In the genomic region with DNA sequence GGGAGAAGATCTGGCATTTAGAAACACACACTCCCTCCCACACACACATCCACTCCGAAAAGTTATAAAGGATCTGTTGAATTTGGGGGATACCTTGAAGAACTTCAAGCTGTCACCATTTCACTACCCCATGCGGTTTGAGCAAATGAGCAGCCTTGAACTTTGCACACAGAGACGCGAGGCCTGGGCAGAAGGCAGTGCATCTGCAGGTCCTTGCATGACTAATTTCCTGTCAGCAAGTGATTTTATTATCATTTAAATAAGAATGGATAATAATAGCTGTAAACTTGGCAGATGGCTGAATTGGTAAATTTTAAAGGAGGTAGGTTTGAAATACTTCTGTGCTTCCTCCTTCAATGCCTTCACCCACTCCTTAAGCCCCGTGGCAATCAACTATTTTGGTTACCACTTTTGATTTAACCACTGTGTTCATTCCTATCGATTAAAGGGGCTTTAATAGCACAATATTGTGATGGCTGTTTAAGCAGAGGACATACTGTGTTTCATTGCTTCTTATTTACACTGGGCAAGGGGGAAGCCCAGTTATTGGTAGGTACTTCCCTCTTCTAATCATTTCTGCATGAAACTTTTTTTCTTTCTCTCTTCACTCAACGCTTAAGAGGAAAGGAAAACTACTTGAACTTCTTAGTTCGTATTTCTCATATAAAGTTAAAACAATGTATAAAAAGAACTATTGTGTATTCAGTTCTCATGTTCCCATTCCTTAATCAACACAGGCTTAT, we compare ENCODE assay signal across 18 cellular contexts.
DNase-seq lines count a peak whose midpoint lies in the region; ATAC-seq, FAIRE-seq and TF ChIP-seq lines count a peak whose summit lies in the region.
"Had no signal": no experiment of that assay in that cellular context is flagged by ENCODE, and none has a peak within 500 bp of the region (broad histone marks: within the 10 kb centered on the region; RNA-seq: fewer than 3 reads in every experiment).

No MANE protein-coding gene starts in this region.

- no peaks in the 10 kb centered on the region for H3K27me3 ChIP-seq in H1 (replicated peaks in 1 of 4; ENCODE audit: control insufficient read depth in 3 of 4, extremely low read depth in 1 of 4, insufficient read depth in 3 of 4, low read length in 3 of 4)
- no peaks in the 10 kb centered on the region for H3K27me3 ChIP-seq in mesendoderm (ENCODE audit: insufficient read depth, low read length, poor library complexity)
- no peaks in the 10 kb centered on the region for H3K27me3 ChIP-seq in stomach
- H3K27me3 ChIP-seq: BLaER1, cardiac muscle cell, suprapubic skin had no signal

- H4K8ac ChIP-seq in H1 (ENCODE audit: extremely low read depth, insufficient read depth, low read length): no peak overlapping the region
- no peak overlapping the region for H4K8ac ChIP-seq in mesendoderm (ENCODE audit: low read depth, low read length)

- no peak overlapping the region for H3K14ac ChIP-seq in H1 (ENCODE audit: insufficient read length)

- H2AFZ ChIP-seq in OCI-LY7 (ENCODE audit: low read length) (no peak overlapping the region), H1 (ENCODE audit: low read length) (no peak overlapping the region)

- peak overlapping the region; percentile 36; the same call in 1 of the 2 replicates for H3K4me2 ChIP-seq in OCI-LY7 (ENCODE audit: low read length)
- peak overlapping the region; percentile 39 to 45 for H3K4me2 ChIP-seq in H1 (ENCODE audit: insufficient read depth in 1 of 2, low read depth in 2 of 2, low read length in 2 of 2)
- no peak overlapping the region for H3K4me2 ChIP-seq in mesendoderm (ENCODE audit: low read length)
- H3K4me2 ChIP-seq: BLaER1 had no signal

- no peaks in the 10 kb centered on the region for H3K27me3 Mint-ChIP-seq in activated CD4-positive, alpha-beta memory T cell treated with anti-CD3 and anti-CD28 coated beads for 36 hours
- H3K27me3 Mint-ChIP-seq in MCF 10A (ENCODE audit: insufficient read depth, unreplicated experiment): peaks cover 98% of the 10 kb centered on the region
- H3K27me3 Mint-ChIP-seq: effector memory CD8-positive, alpha-beta T cell had no signal

- H3K79me2 ChIP-seq in OCI-LY7 (ENCODE audit: insufficient read depth, low read depth, low read length) (no peaks in the 10 kb centered on the region), H1 (ENCODE audit: control insufficient read depth in 1 of 2, insufficient read depth in 2 of 2, low read length in 2 of 2) (no peaks in the 10 kb centered on the region), mesendoderm (ENCODE audit: control insufficient read depth, insufficient read depth, low read length) (no peaks in the 10 kb centered on the region)

- H3K23ac ChIP-seq in H1 (ENCODE audit: insufficient read length): no peak overlapping the region
- no peak overlapping the region for H3K23ac ChIP-seq in mesendoderm (ENCODE audit: low read length)

- H2BK12ac ChIP-seq in H1 (ENCODE audit: low read depth, low read length): no peak overlapping the region

- 50% methylated on average over 8 of the region's 8 CpGs; no CpG with 5 or more reads in 1 of the 2 experiments for WGBS in H1 (ENCODE audit: extremely low coverage in 1 of 2, insufficient coverage in 1 of 2, insufficient read length in 1 of 2, insufficient replicate concordance in 2 of 2, low coverage in 1 of 2, low lambda C conversion rate in 2 of 2, missing lambda C conversion rate in 1 of 2), 2 experiments
- no CpG with 5 or more reads among the region's 8 CpGs for WGBS in mesendoderm (ENCODE audit: extremely low coverage, insufficient coverage, low lambda C conversion rate)
- 68 to 75% (median 71%) methylated on average over 8 of the region's 8 CpGs for WGBS in stomach, 5 donors

- TF ChIP-seq POLR2A in H1 (IDR thresholded peaks at IDR 0.05; ENCODE audit: control extremely low read depth in 1 of 2, low read depth in 2 of 2, low read length in 2 of 2): no peak
- no peak for TF ChIP-seq POLR2A in stomach (IDR thresholded peaks at IDR 0.05)

- no peaks in the 10 kb centered on the region for H3K4me1 ChIP-seq in OCI-LY7 (ENCODE audit: insufficient read depth, low read length, poor library complexity, severe bottlenecking)
- peaks cover 0 to 18% (median 9%) of the 10 kb centered on the region in 4 experiments; a peak in 5 of 7 replicates for H3K4me1 ChIP-seq in H1 (replicated peaks in 1 of 4; ENCODE audit: control insufficient read depth in 3 of 4, insufficient read depth in 4 of 4, low read length in 3 of 4)
- H3K4me1 ChIP-seq in mesendoderm (ENCODE audit: control insufficient read depth, low read depth, low read length): no peaks in the 10 kb centered on the region
- no peaks in the 10 kb centered on the region for H3K4me1 ChIP-seq in stomach
- H3K4me1 ChIP-seq: BLaER1, suprapubic skin had no signal

- H2BK120ac ChIP-seq in H1 (replicated peaks; ENCODE audit: low read depth, low read length) (no peak overlapping the region), mesendoderm (ENCODE audit: low read depth, low read length) (no peak overlapping the region)

- H3K4me1 Mint-ChIP-seq in activated CD4-positive, alpha-beta memory T cell treated with anti-CD3 and anti-CD28 coated beads for 36 hours (ENCODE audit: low read depth): no peaks in the 10 kb centered on the region
- H3K4me1 Mint-ChIP-seq in MCF 10A (ENCODE audit: insufficient read depth, unreplicated experiment): no peaks in the 10 kb centered on the region
- H3K4me1 Mint-ChIP-seq: activated naive CD4-positive, alpha-beta T cell treated with anti-CD3 and anti-CD28 coated beads, Interleukin-2, amount 50 U/mL, for 24 hours had no signal

- TF ChIP-seq EP300 in H1 (IDR thresholded peaks at IDR 0.05; ENCODE audit: borderline replicate concordance in 1 of 2, low read depth in 2 of 2, low read length in 2 of 2) (no peak), stomach (IDR thresholded peaks at IDR 0.05) (no peak)

- BruUV-seq in OCI-LY7 (replicated peaks; lab: Mats Ljungman, UMichigan) (no TSS peak), MCF 10A (replicated peaks; lab: Mats Ljungman, UMichigan) (no TSS peak)

- no peak overlapping the region for H3K4me3 ChIP-seq in OCI-LY7 (ENCODE audit: low read depth, low read length, poor library complexity, severe bottlenecking)
- peak overlapping the region in 1 of 4 experiments; percentile 14; a peak in 1 of 8 replicates for H3K4me3 ChIP-seq in H1 (ENCODE audit: extremely low read depth in 1 of 4, insufficient read depth in 2 of 4, low read depth in 3 of 4, low read length in 4 of 4)
- no peak overlapping the region for H3K4me3 ChIP-seq in mesendoderm (ENCODE audit: low read length)
- H3K4me3 ChIP-seq in stomach: no peak overlapping the region
- H3K4me3 ChIP-seq: BLaER1, cardiac muscle cell, suprapubic skin had no signal

- peaks cover 8% of the 10 kb centered on the region for H3K9me3 Mint-ChIP-seq in activated CD4-positive, alpha-beta memory T cell treated with anti-CD3 and anti-CD28 coated beads for 36 hours
- H3K9me3 Mint-ChIP-seq in MCF 10A (ENCODE audit: unreplicated experiment): no peaks in the 10 kb centered on the region
- H3K9me3 Mint-ChIP-seq: activated naive CD4-positive, alpha-beta T cell treated with anti-CD3 and anti-CD28 coated beads, Interleukin-2, amount 50 U/mL, for 24 hours had no signal

- peak overlapping the region; percentile 64; the same call in 1 of the 2 replicates for H2BK20ac ChIP-seq in H1 (ENCODE audit: low read length)

- no peak for FAIRE-seq in H1 (lab: Jason Lieb, UNC)
- FAIRE-seq: GM19239 had no signal

- DNase-seq in HT1080 (ENCODE audit: low read depth) (peak; percentile 11), OCI-LY7 (ENCODE audit: low spot score) (no peak), H1 (ENCODE audit: low read depth in 1 of 2, low spot score in 2 of 2) (peak in 1 of 2 experiments; percentile 13), mesendoderm (peak; percentile 3), stomach (no peak), MCF 10A (ENCODE audit: unreplicated experiment) (no peak)
- no peak for DNase-seq in activated CD4-positive, alpha-beta memory T cell treated with anti-CD3 and anti-CD28 coated beads for 36 hours
- DNase-seq: effector memory CD8-positive, alpha-beta T cell; kidney glomerular epithelial cell; MM.1S; NCI-H1930 had no signal

- H2AK5ac ChIP-seq in H1 (ENCODE audit: low read depth, low read length): no peak overlapping the region
- H2AK5ac ChIP-seq in mesendoderm (ENCODE audit: low read length): no peak overlapping the region

- H4K20me1 ChIP-seq in OCI-LY7 (ENCODE audit: insufficient read depth, low read length) (no peaks in the 10 kb centered on the region), H1 (replicated peaks in 1 of 2; ENCODE audit: control insufficient read depth in 1 of 2, insufficient read depth in 2 of 2, low read length in 2 of 2) (no peaks in the 10 kb centered on the region)
- H4K20me1 ChIP-seq: BLaER1 had no signal

- H3K9ac ChIP-seq in H1 (replicated peaks in 1 of 4; ENCODE audit: extremely low read depth in 1 of 4, low read depth in 3 of 4, low read length in 3 of 4) (no peak overlapping the region), mesendoderm (ENCODE audit: low read length) (no peak overlapping the region)
- H3K9ac ChIP-seq: BLaER1 had no signal

- no peak overlapping the region for H3K4me3 Mint-ChIP-seq in activated CD4-positive, alpha-beta memory T cell treated with anti-CD3 and anti-CD28 coated beads for 36 hours
- no peak overlapping the region for H3K4me3 Mint-ChIP-seq in MCF 10A (ENCODE audit: unreplicated experiment)
- H3K4me3 Mint-ChIP-seq: activated naive CD4-positive, alpha-beta T cell treated with anti-CD3 and anti-CD28 coated beads, Interleukin-2, amount 50 U/mL, for 24 hours; effector memory CD8-positive, alpha-beta T cell had no signal

- H3K9me2 ChIP-seq in OCI-LY7 (ENCODE audit: insufficient read depth, low read length): no peaks in the 10 kb centered on the region

- CTCF ChIA-PET in OCI-LY7 (lab: Charles Lee; ENCODE audit: unreplicated experiment): no interaction called here
- CTCF ChIA-PET in H1 (lab: Charles Lee; ENCODE audit: partially characterized antibody): interaction anchor here (0.7 to 1.4 kb wide), 2 partner anchors 11 to 1952 kb away, joined by 4 to 6 read pairs; no protein-coding TSS in a partner anchor
- CTCF ChIA-PET in activated CD4-positive, alpha-beta memory T cell treated with anti-CD3 and anti-CD28 coated beads for 36 hours (lab: Charles Lee): no interaction called here
- CTCF ChIA-PET in MCF 10A (lab: Yijun Ruan, JAX): interaction anchor here (0.6 kb wide), 2 partner anchors 19 to 239 kb away, joined by 3 read pairs; no protein-coding TSS in a partner anchor

- no peak for ATAC-seq in HG03342 (IDR thresholded peaks at IDR 0.05; ENCODE audit: unreplicated experiment)
- ATAC-seq: effector memory CD8-positive, alpha-beta T cell; sciatic nerve had no signal

- no peaks in the 10 kb centered on the region for H3K36me3 ChIP-seq in OCI-LY7 (ENCODE audit: insufficient read depth, low read length)
- no peaks in the 10 kb centered on the region for H3K36me3 ChIP-seq in H1 (ENCODE audit: control insufficient read depth in 2 of 4, insufficient read depth in 4 of 4, low read length in 3 of 4)
- no peaks in the 10 kb centered on the region for H3K36me3 ChIP-seq in mesendoderm (ENCODE audit: control insufficient read depth, insufficient read depth, low read length)
- no peaks in the 10 kb centered on the region for H3K36me3 ChIP-seq in stomach
- H3K36me3 ChIP-seq: BLaER1, cardiac muscle cell, suprapubic skin had no signal

- H3K27ac Mint-ChIP-seq in activated CD4-positive, alpha-beta memory T cell treated with anti-CD3 and anti-CD28 coated beads for 36 hours: no peak overlapping the region
- H3K27ac Mint-ChIP-seq in MCF 10A (ENCODE audit: low read depth, unreplicated experiment): no peak overlapping the region
- H3K27ac Mint-ChIP-seq: activated naive CD4-positive, alpha-beta T cell treated with anti-CD3 and anti-CD28 coated beads, Interleukin-2, amount 50 U/mL, for 24 hours; effector memory CD8-positive, alpha-beta T cell had no signal

- no peak overlapping the region for H3K18ac ChIP-seq in H1 (ENCODE audit: extremely low read depth, low read length)
- H3K18ac ChIP-seq in mesendoderm (ENCODE audit: low read length): no peak overlapping the region

- no peaks in the 10 kb centered on the region for H3K23me2 ChIP-seq in H1 (ENCODE audit: low read depth, low read length)

- TF ChIP-seq RAD21 in H1 (IDR thresholded peaks at IDR 0.05 in 1 of 2, conservative IDR thresholded peaks at IDR 0.05 in 1 of 2; ENCODE audit: low read depth in 2 of 2, low read length in 2 of 2): no peak

- H3K56ac ChIP-seq in H1 (replicated peaks; ENCODE audit: insufficient read length, low read depth, low read length): no peak overlapping the region
- H3K56ac ChIP-seq in mesendoderm (ENCODE audit: low read length): no peak overlapping the region

- POLR2A ChIA-PET in OCI-LY7 (lab: Charles Lee) (interaction anchor here (0.6 kb wide), 1 partner anchor 277 kb away, joined by 4 read pairs; no protein-coding TSS in a partner anchor), H1 (lab: Charles Lee; ENCODE audit: partially characterized antibody) (interaction anchor here (0.7 kb wide), 1 partner anchor 755 kb away, joined by 3 read pairs; no protein-coding TSS in a partner anchor), MCF 10A (lab: Yijun Ruan, JAX) (no interaction called here)
- POLR2A ChIA-PET in activated CD4-positive, alpha-beta memory T cell treated with anti-CD3 and anti-CD28 coated beads for 36 hours (lab: Charles Lee): no interaction called here

- H3K4ac ChIP-seq in H1 (replicated peaks; ENCODE audit: insufficient read length, low read depth, low read length) (no peak overlapping the region), mesendoderm (ENCODE audit: low read depth, low read length) (no peak overlapping the region)

- H3K27ac ChIP-seq in OCI-LY7 (ENCODE audit: low read depth, low read length, poor library complexity, severe bottlenecking) (no peak overlapping the region), H1 (ENCODE audit: low read depth, low read length) (no peak overlapping the region), mesendoderm (ENCODE audit: low read depth, low read length) (no peak overlapping the region), stomach (no peak overlapping the region)
- H3K27ac ChIP-seq: BLaER1, cardiac muscle cell, suprapubic skin had no signal

- H3K79me1 ChIP-seq in H1 (ENCODE audit: low read depth, low read length) (no peaks in the 10 kb centered on the region), mesendoderm (ENCODE audit: low read length) (no peaks in the 10 kb centered on the region)

- no peak overlapping the region for H2BK15ac ChIP-seq in H1 (ENCODE audit: low read length)
- no peak overlapping the region for H2BK15ac ChIP-seq in mesendoderm (replicated peaks; ENCODE audit: low read depth)

- intact Hi-C loops in OCI-LY7 (cut with micrococcal nuclease; ENCODE audit: unreplicated experiment) (no loop called here), stomach (cut with DNase I; ENCODE audit: low total_unique reads) (loop anchor here (10.0 kb wide), 1 partner anchor 243 kb away; no protein-coding TSS in a partner anchor), MCF 10A (cut with micrococcal nuclease) (no loop called here)
- intact Hi-C loops in activated CD4-positive, alpha-beta memory T cell treated with anti-CD3 and anti-CD28 coated beads for 36 hours (cut with micrococcal nuclease): no loop called here

- no peaks in the 10 kb centered on the region for H3K9me3 ChIP-seq in OCI-LY7 (ENCODE audit: low read length)
- H3K9me3 ChIP-seq in H1 (ENCODE audit: insufficient read depth in 2 of 2, low read depth in 1 of 2, low read length in 1 of 2): no peaks in the 10 kb centered on the region
- H3K9me3 ChIP-seq in stomach: no peaks in the 10 kb centered on the region
- H3K9me3 ChIP-seq: BLaER1, suprapubic skin had no signal

- no peaks in the 10 kb centered on the region for H3K36me3 Mint-ChIP-seq in activated CD4-positive, alpha-beta memory T cell treated with anti-CD3 and anti-CD28 coated beads for 36 hours
- no peaks in the 10 kb centered on the region for H3K36me3 Mint-ChIP-seq in MCF 10A (ENCODE audit: insufficient read depth, unreplicated experiment)
- H3K36me3 Mint-ChIP-seq: activated naive CD4-positive, alpha-beta T cell treated with anti-CD3 and anti-CD28 coated beads, Interleukin-2, amount 50 U/mL, for 24 hours had no signal

- no peak overlapping the region; the same call in 1 of the 2 replicates for H2BK5ac ChIP-seq in H1 (ENCODE audit: low read depth, low read length)
- no peak overlapping the region for H2BK5ac ChIP-seq in mesendoderm (ENCODE audit: low read length)

- H4K5ac ChIP-seq in H1 (ENCODE audit: insufficient read length, low read depth, low read length): no peak overlapping the region
- no peak overlapping the region for H4K5ac ChIP-seq in mesendoderm (ENCODE audit: low read length)

- TF ChIP-seq CTCF in OCI-LY7 (conservative IDR thresholded peaks at IDR 0.05; ENCODE audit: low read length) (no peak), H1 (IDR thresholded peaks at IDR 0.05; ENCODE audit: control extremely low read depth in 1 of 3, insufficient read depth in 1 of 3, low read depth in 1 of 3, low read length in 3 of 3) (no peak), stomach (IDR thresholded peaks at IDR 0.05) (no peak), MCF 10A (IDR thresholded peaks at IDR 0.05; ENCODE audit: unreplicated experiment) (no peak)

- H4K91ac ChIP-seq in H1 (replicated peaks; ENCODE audit: insufficient read length, low read length): no peak overlapping the region

Comparison
In these comparisons a context has a peak if more than half of its experiments do, and no peak if none do; other contexts are left out.
1. DNase-seq: peak in HT1080 (single experiment) and mesendoderm (single experiment); none in OCI-LY7 (single experiment), stomach (single experiment), activated CD4-positive, alpha-beta memory T cell treated with anti-CD3 and anti-CD28 coated beads for 36 hours (single experiment) and MCF 10A (single experiment).
2. CTCF ChIA-PET loops: an anchor here in H1 (0.7 to 1.4 kb wide) and MCF 10A (0.6 kb wide); none called in OCI-LY7 and activated CD4-positive, alpha-beta memory T cell treated with anti-CD3 and anti-CD28 coated beads for 36 hours.
3. POLR2A ChIA-PET loops: an anchor here in OCI-LY7 (0.6 kb wide) and H1 (0.7 kb wide); none called in activated CD4-positive, alpha-beta memory T cell treated with anti-CD3 and anti-CD28 coated beads for 36 hours and MCF 10A.